In genomic region chr22:45757068-45757467, GRCh38 we compare ENCODE assay signal across 10 cellular contexts.
A peak's percentile ranks its signal among the peaks of the same experiment; 100 is the strongest.
DNase-seq lines count a peak whose midpoint lies in the region; ATAC-seq and TF ChIP-seq lines count a peak whose summit lies in the region.
"Had no signal": no experiment of that assay in that cellular context is flagged by ENCODE, and none has a peak within 500 bp of the region (broad histone marks: within the 10 kb centered on the region; RNA-seq: fewer than 3 reads in every experiment).

No MANE protein-coding gene starts in this region.

- CTCF ChIA-PET in HEK293 (lab: Yijun Ruan, JAX) = interaction anchor here (1.0 kb wide), 1 partner anchor 106 kb away, joined by 3 read pairs; no protein-coding TSS in a partner anchor
- CTCF ChIA-PET in mammary epithelial cell (lab: Charles Lee; ENCODE audit: low non-redundant PET) = no interaction called here

- peaks cover 21% of the 10 kb centered on the region for H3K79me2 ChIP-seq in smooth muscle cell (ENCODE audit: low read depth)
- no peaks in the 10 kb centered on the region for H3K79me2 ChIP-seq in mammary epithelial cell (ENCODE audit: insufficient read depth, low read length)

- H3K4me2 ChIP-seq in smooth muscle cell = no peak overlapping the region
- no peak overlapping the region for H3K4me2 ChIP-seq in mammary epithelial cell (ENCODE audit: insufficient read depth, low read depth, low read length)

- WGBS in smooth muscle cell (ENCODE audit: low lambda C conversion rate) = 25% methylated on average over 14 of the region's 14 CpGs
- 63% methylated on average over 13 of the region's 14 CpGs for WGBS in mammary epithelial cell (ENCODE audit: low coverage, missing lambda C conversion rate)

- no peaks in the 10 kb centered on the region for H3K27me3 ChIP-seq in smooth muscle cell (ENCODE audit: low read depth)
- H3K27me3 ChIP-seq in mammary epithelial cell (ENCODE audit: insufficient read depth, low read length) = no peaks in the 10 kb centered on the region

- no TSS peak for BruUV-seq in mammary epithelial cell (replicated peaks; lab: Mats Ljungman, UMichigan)

- H2AFZ ChIP-seq in smooth muscle cell (ENCODE audit: low read depth) (no peak overlapping the region), mammary epithelial cell (ENCODE audit: low read depth, low read length) (no peak overlapping the region)

- dilution Hi-C loops in mammary epithelial cell (cut with HindIII; ENCODE audit: low sequenced_read_pairs) = no loop called here

- DNase-seq in kidney tubule cell (ENCODE audit: low spot score) = peak; percentile 9
- DNase-seq in smooth muscle cell (lab: John Stamatoyannopoulos, UW; ENCODE audit: unreplicated experiment) = no peak
- no peak for DNase-seq in activated CD4-positive, alpha-beta T cell treated with anti-CD3 and anti-CD28 coated beads, Interleukin-2, amount 50 U/mL, for 1 hour
- no peak for DNase-seq in T-helper 1 cell
- DNase-seq in mammary epithelial cell = no peak
- DNase-seq: foreskin melanocyte, NCI-H2081 treated with DMSO at 0.1 percent for 48 hours had no signal

- no peak overlapping the region for H3K9ac ChIP-seq in smooth muscle cell (ENCODE audit: low read depth)
- no peak overlapping the region for H3K9ac ChIP-seq in mammary epithelial cell (ENCODE audit: insufficient read depth, low read length)

- in situ Hi-C loops in mammary epithelial cell (cut with MboI; ENCODE audit: low sequenced_read_pairs in 2 of 2) = no loop called here

- ATAC-seq in esophagus mucosa (peak; percentile 29), HG02840 (IDR thresholded peaks at IDR 0.05; ENCODE audit: low FRiP score, unreplicated experiment) (no peak)

- H3K36me3 ChIP-seq in HEK293 (ENCODE audit: control insufficient read depth in 2 of 2, insufficient read depth in 1 of 2, low read length in 2 of 2) (peaks cover 0 to 21% of the 10 kb centered on the region in 2 experiments; a peak in 2 of 3 replicates), smooth muscle cell (ENCODE audit: low read depth) (no peaks in the 10 kb centered on the region), mammary epithelial cell (ENCODE audit: insufficient read depth, low read length) (peaks cover 8% of the 10 kb centered on the region)

- POLR2A ChIA-PET in HEK293 (lab: Yijun Ruan, JAX) = interaction anchor here (0.6 kb wide), 1 partner anchor 72 kb away, joined by 4 read pairs; no protein-coding TSS in a partner anchor

- no peaks in the 10 kb centered on the region for H3K9me3 ChIP-seq in HEK293 (ENCODE audit: control insufficient read depth, insufficient read depth, low read depth, low read length)
- no peaks in the 10 kb centered on the region for H3K9me3 ChIP-seq in smooth muscle cell (replicated peaks; ENCODE audit: low read depth)
- no peaks in the 10 kb centered on the region for H3K9me3 ChIP-seq in mammary epithelial cell (replicated peaks; ENCODE audit: insufficient read depth, low read length)

- H3K4me3 ChIP-seq in HEK293 (ENCODE audit: low read depth, low read length) (no peak overlapping the region), smooth muscle cell (no peak overlapping the region), mammary epithelial cell (replicated peaks in 1 of 3; ENCODE audit: insufficient read depth in 1 of 3, low read depth in 2 of 3, low read length in 3 of 3) (no peak overlapping the region)

- intact Hi-C loops in mammary epithelial cell (cut with micrococcal nuclease) = no loop called here

- TF ChIP-seq CTCF in HEK293 (tag by site-specific recombination; IDR thresholded peaks at IDR 0.05) (no peak), smooth muscle cell (IDR thresholded peaks at IDR 0.05; ENCODE audit: borderline replicate concordance, insufficient read depth, poor library complexity, severe bottlenecking) (no peak), mammary epithelial cell (conservative IDR thresholded peaks at IDR 0.05 in 1 of 2, IDR thresholded peaks at IDR 0.05 in 1 of 2; ENCODE audit: extremely low read depth in 1 of 2, insufficient read depth in 1 of 2, low read depth in 1 of 2, low read length in 2 of 2) (no peak)

- H4K20me1 ChIP-seq in smooth muscle cell (ENCODE audit: low read depth) (peaks cover 90% of the 10 kb centered on the region), mammary epithelial cell (ENCODE audit: insufficient read depth, low read length) (no peaks in the 10 kb centered on the region)

- H3K4me1 ChIP-seq in HEK293 (ENCODE audit: control insufficient read depth, insufficient read depth, low read length) (peaks cover 5% of the 10 kb centered on the region; the same call in 1 of the 2 replicates), smooth muscle cell (ENCODE audit: low read depth) (peaks cover 7% of the 10 kb centered on the region), mammary epithelial cell (ENCODE audit: insufficient read depth, low read length) (no peaks in the 10 kb centered on the region)

- H3K27ac ChIP-seq in HEK293 (ENCODE audit: extremely low read depth, low read depth, low read length) (no peak overlapping the region), smooth muscle cell (ENCODE audit: low read depth) (peak overlapping the region; percentile 26), mammary epithelial cell (ENCODE audit: insufficient read depth, low read depth, low read length) (no peak overlapping the region)

- peaks cover 10% of the 10 kb centered on the region for H3F3A ChIP-seq in smooth muscle cell (ENCODE audit: low read depth)

TF ChIP-seq in HEK293, 187 proteins besides CTCF, POLR2A, EP300 and RAD21 (continues in another document):
- no peak for TF ChIP-seq PBX3 (CRISPR knock-in tag; IDR thresholded peaks at IDR 0.05)
- TF ChIP-seq HIC1 (tag by site-specific recombination; IDR thresholded peaks at IDR 0.05) = no peak
- TF ChIP-seq GLIS2 (tag by site-specific recombination; IDR thresholded peaks at IDR 0.05) = peak; percentile 61
- TF ChIP-seq ZBTB44 (tag by site-specific recombination; IDR thresholded peaks at IDR 0.05) = no peak
- TF ChIP-seq WT1 (tag by site-specific recombination; IDR thresholded peaks at IDR 0.05) = no peak
- TF ChIP-seq SALL2 (tag by site-specific recombination; IDR thresholded peaks at IDR 0.05; ENCODE audit: borderline replicate concordance) = no peak
- TF ChIP-seq ZNF664 (tag by site-specific recombination; IDR thresholded peaks at IDR 0.05) = no peak
- no peak for TF ChIP-seq ZNF169 (tag by site-specific recombination; IDR thresholded peaks at IDR 0.05)
- no peak for TF ChIP-seq ZNF311 (tag by site-specific recombination; IDR thresholded peaks at IDR 0.05; ENCODE audit: borderline replicate concordance)
- no peak for TF ChIP-seq ZBTB48 (tag by site-specific recombination; IDR thresholded peaks at IDR 0.05)
- no peak for TF ChIP-seq ZBTB7A (tag by site-specific recombination; IDR thresholded peaks at IDR 0.05; ENCODE audit: low read depth)
- TF ChIP-seq ZNF837 (tag by site-specific recombination; IDR thresholded peaks at IDR 0.05) = no peak
- TF ChIP-seq ZNF692 (tag by site-specific recombination; IDR thresholded peaks at IDR 0.05) = no peak
- TF ChIP-seq ZNF843 (tag by site-specific recombination; IDR thresholded peaks at IDR 0.05) = no peak
- TF ChIP-seq ZNF791 (tag by site-specific recombination; IDR thresholded peaks at IDR 0.05) = no peak
